ENCODE assay signal across 8 cellular contexts in the genomic region with DNA sequence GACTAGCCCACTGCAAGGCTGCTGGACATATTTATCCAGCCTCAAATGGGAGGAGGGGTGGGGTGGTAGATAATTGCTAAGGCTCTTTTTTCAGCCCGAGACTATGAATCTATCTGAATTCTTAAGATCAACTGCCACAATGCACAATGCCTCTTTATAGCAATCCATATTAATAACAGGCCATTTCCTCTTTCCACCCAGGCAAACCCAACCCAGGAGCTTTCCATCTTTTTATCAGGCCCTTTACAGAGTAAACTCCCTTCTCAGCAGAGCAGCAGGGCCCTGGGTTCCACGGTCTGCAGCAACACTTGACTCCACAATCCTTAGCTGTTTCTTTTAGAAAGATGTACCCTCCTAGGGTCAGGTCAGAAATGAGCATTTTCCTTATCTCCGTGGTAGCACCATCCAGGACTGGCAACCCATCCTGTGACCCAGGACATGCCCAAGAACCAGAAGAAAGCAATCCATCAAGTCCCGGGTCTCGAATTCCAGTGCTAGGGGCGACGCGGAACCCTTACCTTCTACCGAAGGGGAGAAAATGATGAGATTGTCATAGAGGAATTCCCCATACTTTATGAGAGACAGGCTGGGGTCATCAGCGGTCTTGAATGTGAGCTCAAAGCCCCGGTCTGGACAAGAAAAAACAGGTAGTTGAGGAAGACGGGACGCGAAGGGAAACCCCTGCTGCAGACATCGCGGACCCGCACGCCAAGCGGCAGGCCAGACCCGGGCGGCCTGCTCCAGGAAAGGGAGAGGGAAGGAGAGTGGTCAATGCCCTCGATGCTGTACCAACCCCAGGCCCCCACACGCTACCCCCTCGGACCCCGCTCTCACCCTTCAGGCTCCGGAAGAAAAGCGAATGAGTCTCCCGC. TPM values are rescaled to one million over a fixed set of nuclear protein-coding genes. Genes with fewer than 3 reads are reported as not detected.
DNase-seq lines count a peak whose midpoint lies in the region; ATAC-seq, FAIRE-seq and TF ChIP-seq lines count a peak whose summit lies in the region.

No MANE protein-coding gene starts in this region.

- peaks cover 40% of the 10 kb centered on the region for H3K4me1 Mint-ChIP-seq in activated naive CD8-positive, alpha-beta T cell treated with anti-CD3 and anti-CD28 coated beads for 36 hours
- H3K4me1 Mint-ChIP-seq in immature natural killer cell: peaks cover 53 to 65% of the 10 kb centered on the region in 2 donors
- peaks cover 63% of the 10 kb centered on the region for H3K4me1 Mint-ChIP-seq in stimulated activated naive CD8-positive, alpha-beta T cell treated with anti-CD3 and anti-CD28 coated beads, Interleukin-15, amount 100 ng/mL, for 72 hours

- H3K27me3 Mint-ChIP-seq in activated naive CD8-positive, alpha-beta T cell treated with anti-CD3 and anti-CD28 coated beads for 36 hours: no peaks in the 10 kb centered on the region
- H3K27me3 Mint-ChIP-seq in immature natural killer cell (ENCODE audit: low read depth in 3 of 3): peaks cover 0 to 9% (median 0%) of the 10 kb centered on the region in 3 donors
- H3K27me3 Mint-ChIP-seq in stimulated activated naive CD8-positive, alpha-beta T cell treated with anti-CD3 and anti-CD28 coated beads, Interleukin-15, amount 100 ng/mL, for 72 hours: no peaks in the 10 kb centered on the region

- TF ChIP-seq POLR2A in GM12892 (IDR thresholded peaks at IDR 0.05; ENCODE audit: low read depth, low read length): no peak

- H3K36me3 Mint-ChIP-seq in activated naive CD8-positive, alpha-beta T cell treated with anti-CD3 and anti-CD28 coated beads for 36 hours: peaks cover 26% of the 10 kb centered on the region
- H3K36me3 Mint-ChIP-seq in immature natural killer cell: peaks cover 0 to 10% (median 9%) of the 10 kb centered on the region in 3 donors

- H3K27ac Mint-ChIP-seq in activated naive CD8-positive, alpha-beta T cell treated with anti-CD3 and anti-CD28 coated beads for 36 hours: peak overlapping the region; percentile 98
- peak overlapping the region; percentile 93 to 99 (median 98) for H3K27ac Mint-ChIP-seq in immature natural killer cell
- H3K27ac Mint-ChIP-seq in stimulated activated naive CD8-positive, alpha-beta T cell treated with anti-CD3 and anti-CD28 coated beads, Interleukin-15, amount 100 ng/mL, for 72 hours: peak overlapping the region; percentile 99 to 100

- peak overlapping the region; percentile 97 for H3K4me3 Mint-ChIP-seq in activated naive CD8-positive, alpha-beta T cell treated with anti-CD3 and anti-CD28 coated beads for 36 hours
- peak overlapping the region; percentile 98 to 99 (median 99) for H3K4me3 Mint-ChIP-seq in immature natural killer cell
- H3K4me3 Mint-ChIP-seq in stimulated activated naive CD8-positive, alpha-beta T cell treated with anti-CD3 and anti-CD28 coated beads, Interleukin-15, amount 100 ng/mL, for 72 hours: peak overlapping the region; percentile 92 to 99

- no peaks in the 10 kb centered on the region for H3K9me3 Mint-ChIP-seq in activated naive CD8-positive, alpha-beta T cell treated with anti-CD3 and anti-CD28 coated beads for 36 hours
- H3K9me3 Mint-ChIP-seq in immature natural killer cell: no peaks in the 10 kb centered on the region
- H3K9me3 Mint-ChIP-seq in stimulated activated naive CD8-positive, alpha-beta T cell treated with anti-CD3 and anti-CD28 coated beads, Interleukin-15, amount 100 ng/mL, for 72 hours: no peaks in the 10 kb centered on the region

- peak; percentile 17 for ATAC-seq in HG03439 (IDR thresholded peaks at IDR 0.05; ENCODE audit: unreplicated experiment)
- peak; percentile 0 for ATAC-seq in stimulated activated naive CD8-positive, alpha-beta T cell treated with anti-CD3 and anti-CD28 coated beads, Interleukin-15, amount 100 ng/mL, for 72 hours

- peak; percentile 76 for FAIRE-seq in GM12892 (lab: Jason Lieb, UNC)

- DNase-seq in GM12892 (ENCODE audit: insufficient read length) (no peak), immature natural killer cell (no peak), DMS153 treated with DMSO at 0.1 percent for 48 hours (lab: John Stamatoyannopoulos, UW; ENCODE audit: unreplicated experiment) (no peak), hippocampal formation (lab: John Stamatoyannopoulos, UW) (no peak), NCI-H524 treated with DMSO at 0.1 percent for 48 hours (lab: John Stamatoyannopoulos, UW) (no peak)
- no peak for DNase-seq in activated naive CD8-positive, alpha-beta T cell treated with anti-CD3 and anti-CD28 coated beads for 36 hours
- peak in 1 of 2 donors; percentile 13 for DNase-seq in stimulated activated naive CD8-positive, alpha-beta T cell treated with anti-CD3 and anti-CD28 coated beads, Interleukin-15, amount 100 ng/mL, for 72 hours

RNA-seq across cellular contexts. Expression of gene DDOST, which starts 0.6 kb away (rescaled TPM):
- polyA plus RNA-seq in GM12892 (2012; ENCODE audit: missing spikeins): 143 TPM
- 100 to 1,000 TPM; 156 to 164 TPM for total RNA-seq in activated naive CD8-positive, alpha-beta T cell treated with anti-CD3 and anti-CD28 coated beads for 36 hours
- 100 to 1,000 TPM; 365 to 518 (median 376) TPM for polyA plus RNA-seq in immature natural killer cell

RNA-seq across cellular contexts. Expression of gene PINK1, which starts 27.3 kb away (rescaled TPM):
- polyA plus RNA-seq in GM12892 (2012; ENCODE audit: missing spikeins): 1.7 TPM
- total RNA-seq in activated naive CD8-positive, alpha-beta T cell treated with anti-CD3 and anti-CD28 coated beads for 36 hours: 1 to 10 TPM; 1.9 to 2.1 TPM
- polyA plus RNA-seq in immature natural killer cell: 10 to 100 TPM; 25.5 to 40.5 (median 34.4) TPM

RNA-seq across cellular contexts. Expression of gene KIF17, which starts 57.2 kb away (rescaled TPM):
- 0.42 TPM for polyA plus RNA-seq in GM12892 (2012; ENCODE audit: missing spikeins)
- under 1 TPM in 1 of 2 experiments, not detected in 1; 0.16 TPM for total RNA-seq in activated naive CD8-positive, alpha-beta T cell treated with anti-CD3 and anti-CD28 coated beads for 36 hours
- polyA plus RNA-seq in immature natural killer cell: under 1 TPM in 1 of 3 donors, not detected in 2; 0.21 TPM
